Comparison of ENCODE assay signal across 20 cellular contexts in genomic region chr3:131819656-131820055, GRCh38.
DNase-seq lines count a peak whose midpoint lies in the region; ATAC-seq and TF ChIP-seq lines count a peak whose summit lies in the region.
"Had no signal": no experiment of that assay in that cellular context is flagged by ENCODE, and none has a peak within 500 bp of the region (broad histone marks: within the 10 kb centered on the region; RNA-seq: fewer than 3 reads in every experiment).

No MANE protein-coding gene starts in this region.

- TF ChIP-seq CTCF in endothelial cell (IDR thresholded peaks at IDR 0.05; ENCODE audit: unreplicated experiment) (no peak), nephron (IDR thresholded peaks at IDR 0.05; ENCODE audit: unreplicated experiment in 3 of 3) (no peak)

- H3K9me3 Mint-ChIP-seq in activated CD4-positive, alpha-beta T cell treated with anti-CD3 and anti-CD28 coated beads, Interleukin-2, amount 10 ng/mL, durations not matched to agents 24 days and 14 days = no peaks in the 10 kb centered on the region
- H3K9me3 Mint-ChIP-seq in endothelial cell (ENCODE audit: unreplicated experiment) (no peaks in the 10 kb centered on the region), nephron (no peaks in the 10 kb centered on the region)
- H3K9me3 Mint-ChIP-seq: CD8-positive, alpha-beta T cell had no signal

- no peak overlapping the region for H3K4me3 Mint-ChIP-seq in activated CD4-positive, alpha-beta T cell treated with anti-CD3 and anti-CD28 coated beads, Interleukin-2, amount 10 ng/mL, durations not matched to agents 24 days and 14 days
- H3K4me3 Mint-ChIP-seq in endothelial cell (ENCODE audit: unreplicated experiment) (no peak overlapping the region), nephron (no peak overlapping the region)
- H3K4me3 Mint-ChIP-seq: B cell; CD8-positive, alpha-beta T cell had no signal

- H3K27ac Mint-ChIP-seq in activated CD4-positive, alpha-beta T cell treated with anti-CD3 and anti-CD28 coated beads, Interleukin-2, amount 10 ng/mL, durations not matched to agents 24 days and 14 days = no peak overlapping the region
- H3K27ac Mint-ChIP-seq in endothelial cell (ENCODE audit: unreplicated experiment) = peak overlapping the region; percentile 93
- H3K27ac Mint-ChIP-seq in nephron = peak overlapping the region in 2 of 3 experiments; percentile 4 to 20
- H3K27ac Mint-ChIP-seq: B cell; CD8-positive, alpha-beta T cell had no signal

- intact Hi-C loops in activated CD4-positive, alpha-beta T cell treated with anti-CD3 and anti-CD28 coated beads, Interleukin-2, amount 10 ng/mL, durations not matched to agents 24 days and 14 days (cut with micrococcal nuclease) = no loop called here

- no peak for ATAC-seq in GM18868 (IDR thresholded peaks at IDR 0.05; ENCODE audit: unreplicated experiment)
- ATAC-seq: CD8-positive, alpha-beta T cell; GM12878; K562 had no signal

- H3K36me3 Mint-ChIP-seq in activated CD4-positive, alpha-beta T cell treated with anti-CD3 and anti-CD28 coated beads, Interleukin-2, amount 10 ng/mL, durations not matched to agents 24 days and 14 days (ENCODE audit: low read depth) = no peaks in the 10 kb centered on the region
- H3K36me3 Mint-ChIP-seq in endothelial cell (ENCODE audit: low read depth, unreplicated experiment) (no peaks in the 10 kb centered on the region), nephron (ENCODE audit: low read depth) (no peaks in the 10 kb centered on the region)
- H3K36me3 Mint-ChIP-seq: CD8-positive, alpha-beta T cell had no signal

- no peaks in the 10 kb centered on the region for H3K27me3 Mint-ChIP-seq in activated CD4-positive, alpha-beta T cell treated with anti-CD3 and anti-CD28 coated beads, Interleukin-2, amount 10 ng/mL, durations not matched to agents 24 days and 14 days
- H3K27me3 Mint-ChIP-seq in endothelial cell (ENCODE audit: unreplicated experiment) = no peaks in the 10 kb centered on the region
- no peaks in the 10 kb centered on the region for H3K27me3 Mint-ChIP-seq in nephron (ENCODE audit: low read depth)

- H3K4me1 Mint-ChIP-seq in activated CD4-positive, alpha-beta T cell treated with anti-CD3 and anti-CD28 coated beads, Interleukin-2, amount 10 ng/mL, durations not matched to agents 24 days and 14 days = no peaks in the 10 kb centered on the region
- H3K4me1 Mint-ChIP-seq in endothelial cell (ENCODE audit: unreplicated experiment) (peaks cover 30% of the 10 kb centered on the region), nephron (no peaks in the 10 kb centered on the region)
- H3K4me1 Mint-ChIP-seq: B cell had no signal

- peak; percentile 2 for DNase-seq in activated CD4-positive, alpha-beta T cell treated with anti-CD3 and anti-CD28 coated beads, Interleukin-2, amount 10 ng/mL, durations not matched to agents 24 days and 14 days
- no peak for DNase-seq in activated CD4-positive, alpha-beta T cell treated with anti-CD3 and anti-CD28 coated beads for 1 hour
- DNase-seq in endothelial cell (ENCODE audit: low spot score) (no peak), iPS-NIHi11 (ENCODE audit: low spot score) (no peak), EL (no peak)
- DNase-seq: Caco-2; CD8-positive, alpha-beta T cell; GDM1; Kasumi-1; NCI-H1092 treated with DMSO at 0.1 percent for 48 hours; NCI-H1436 treated with DMSO at 0.1 percent for 48 hours; NCI-H187 treated with DMSO at 0.1 percent for 48 hours; NCI-H2107; NCI-H524; NCI-H774 had no signal
